ENCODE assay signal across 14 cellular contexts in genomic region chr17:75590314-75590761, GRCh38. TPM values are rescaled to one million over a fixed set of nuclear protein-coding genes. Genes with fewer than 3 reads are reported as not detected.
A peak's percentile ranks its signal among the peaks of the same experiment; 100 is the strongest.
DNase-seq lines count a peak whose midpoint lies in the region; ATAC-seq and TF ChIP-seq lines count a peak whose summit lies in the region.
"Had no signal": no experiment of that assay in that cellular context is flagged by ENCODE, and none has a peak within 500 bp of the region (broad histone marks: within the 10 kb centered on the region; RNA-seq: fewer than 3 reads in every experiment).

No MANE protein-coding gene starts in this region.

- H3K36me3 ChIP-seq in right atrium auricular region: no peaks in the 10 kb centered on the region
- H3K36me3 ChIP-seq in mesendoderm (ENCODE audit: control insufficient read depth, insufficient read depth, low read length): no peaks in the 10 kb centered on the region
- no peaks in the 10 kb centered on the region for H3K36me3 ChIP-seq in vagina
- H3K36me3 ChIP-seq: SJCRH30, transverse colon had no signal

- H3K4me1 Mint-ChIP-seq in activated B cell treated with CpG ODN at 0.5 μM for 24 hours: peaks cover 16% of the 10 kb centered on the region

- H3K27ac ChIP-seq in right cardiac atrium (ENCODE audit: low read length) (no peak overlapping the region), right atrium auricular region (no peak overlapping the region), mesendoderm (ENCODE audit: low read depth, low read length) (no peak overlapping the region), vagina (peak overlapping the region; percentile 91)
- H3K27ac ChIP-seq: SJCRH30 had no signal

- H3K9me3 ChIP-seq in right cardiac atrium (ENCODE audit: control insufficient read depth, low read length) (no peaks in the 10 kb centered on the region), right atrium auricular region (no peaks in the 10 kb centered on the region), vagina (no peaks in the 10 kb centered on the region)
- H3K9me3 ChIP-seq: SJCRH30, transverse colon had no signal

- no peak overlapping the region for H3K18ac ChIP-seq in mesendoderm (ENCODE audit: low read length)

- no peak for TF ChIP-seq POLR2A in vagina (IDR thresholded peaks at IDR 0.05)

- H3K4ac ChIP-seq in mesendoderm (ENCODE audit: low read depth, low read length): no peak overlapping the region

- no peak overlapping the region for H3K4me3 ChIP-seq in right cardiac atrium (ENCODE audit: low read length)
- peak overlapping the region in 1 of 2 donors; percentile 74 for H3K4me3 ChIP-seq in right atrium auricular region
- no peak overlapping the region for H3K4me3 ChIP-seq in mesendoderm (ENCODE audit: low read length)
- peak overlapping the region in 1 of 2 donors; percentile 71 for H3K4me3 ChIP-seq in vagina

- H3K4me2 ChIP-seq in mesendoderm (ENCODE audit: low read length): no peak overlapping the region

- ATAC-seq in right cardiac atrium: no peak
- no peak for ATAC-seq in activated B cell treated with CpG ODN at 0.5 μM for 24 hours (ENCODE audit: low read depth)
- ATAC-seq in HG02840 (IDR thresholded peaks at IDR 0.05; ENCODE audit: low FRiP score, unreplicated experiment): no peak
- no peak for ATAC-seq in HG02623 (IDR thresholded peaks at IDR 0.05; ENCODE audit: unreplicated experiment)
- ATAC-seq in HG03135 (IDR thresholded peaks at IDR 0.05; ENCODE audit: unreplicated experiment): no peak

- no peak overlapping the region for H2AK5ac ChIP-seq in mesendoderm (ENCODE audit: low read length)

- H3K56ac ChIP-seq in mesendoderm (ENCODE audit: low read length): peak overlapping the region; percentile 82

- no peak overlapping the region for H3K23ac ChIP-seq in mesendoderm (ENCODE audit: low read length)

- intact Hi-C loops in right cardiac atrium (cut with DNase I) (no loop called here), activated B cell treated with CpG ODN at 0.5 μM for 24 hours (cut with micrococcal nuclease) (no loop called here), vagina (cut with DNase I) (no loop called here)

- TF ChIP-seq CTCF in right atrium auricular region (IDR thresholded peaks at IDR 0.05) (no peak), activated B cell treated with CpG ODN at 0.5 μM for 24 hours (IDR thresholded peaks at IDR 0.05) (no peak), vagina (IDR thresholded peaks at IDR 0.05) (no peak)

- peak overlapping the region; percentile 35 for H3K4me3 Mint-ChIP-seq in activated B cell treated with CpG ODN at 0.5 μM for 24 hours

- no peak overlapping the region for H2BK120ac ChIP-seq in mesendoderm (ENCODE audit: low read depth, low read length)

- no peak overlapping the region for H4K8ac ChIP-seq in mesendoderm (ENCODE audit: low read depth, low read length)

- DNase-seq in right cardiac atrium (peak in 2 of 3 donors; percentile 44 to 50), right atrium auricular region (ENCODE audit: low spot score) (no peak), activated B cell treated with CpG ODN at 0.5 μM for 24 hours (no peak), mesendoderm (no peak), vagina (ENCODE audit: extremely low spot score in 2 of 2) (no peak)
- DNase-seq: activated T-cell treated with anti-CD3 and anti-CD28 coated beads, Interleukin-2, amount 50 U/mL, for 48 hours; MV-4-11; NCI-H2171 treated with DMSO at 0.1 percent for 48 hours had no signal

- H3K27me3 Mint-ChIP-seq in activated B cell treated with CpG ODN at 0.5 μM for 24 hours: no peaks in the 10 kb centered on the region

- no peak overlapping the region for H2BK5ac ChIP-seq in mesendoderm (ENCODE audit: low read length)

- H3K27ac Mint-ChIP-seq in activated B cell treated with CpG ODN at 0.5 μM for 24 hours: no peak overlapping the region

- no peak overlapping the region for H3K9ac ChIP-seq in mesendoderm (ENCODE audit: low read length)

- H4K5ac ChIP-seq in mesendoderm (ENCODE audit: low read length): no peak overlapping the region

- CTCF ChIA-PET in activated B cell treated with CpG ODN at 0.5 μM for 24 hours (lab: Charles Lee): interaction anchor here (1.2 to 1.6 kb wide), 2 partner anchors 43 to 160 kb away, joined by 3 to 10 read pairs; partner anchors contain the start of gene SMIM5

- 82% methylated on average over 8 of the region's 8 CpGs for WGBS in right cardiac atrium
- WGBS in mesendoderm (ENCODE audit: extremely low coverage, insufficient coverage, low lambda C conversion rate): no CpG with 5 or more reads among the region's 8 CpGs

- H2BK15ac ChIP-seq in mesendoderm (replicated peaks; ENCODE audit: low read depth): no peak overlapping the region

- POLR2A ChIA-PET in activated B cell treated with CpG ODN at 0.5 μM for 24 hours (lab: Charles Lee): interaction anchor here (0.6 to 1.0 kb wide), 4 partner anchors 8 to 74 kb away, joined by 3 to 5 read pairs (median 4); partner anchors contain the start of gene TSEN54

- peaks cover 2% of the 10 kb centered on the region for H3K36me3 Mint-ChIP-seq in activated B cell treated with CpG ODN at 0.5 μM for 24 hours (ENCODE audit: low read depth)

- no peaks in the 10 kb centered on the region for H3K27me3 ChIP-seq in right cardiac atrium (ENCODE audit: control insufficient read depth, insufficient read depth)
- H3K27me3 ChIP-seq in right atrium auricular region: no peaks in the 10 kb centered on the region
- no peaks in the 10 kb centered on the region for H3K27me3 ChIP-seq in mesendoderm (ENCODE audit: insufficient read depth, low read length, poor library complexity)
- no peaks in the 10 kb centered on the region for H3K27me3 ChIP-seq in vagina
- H3K27me3 ChIP-seq: transverse colon had no signal

- no peaks in the 10 kb centered on the region for H3K9me3 Mint-ChIP-seq in activated B cell treated with CpG ODN at 0.5 μM for 24 hours

- no peaks in the 10 kb centered on the region for H3K79me2 ChIP-seq in mesendoderm (ENCODE audit: control insufficient read depth, insufficient read depth, low read length)

- H3K4me1 ChIP-seq in right cardiac atrium (ENCODE audit: control insufficient read depth, insufficient read depth, low read length) (no peaks in the 10 kb centered on the region), right atrium auricular region (peaks cover 0 to 24% of the 10 kb centered on the region in 2 donors), mesendoderm (ENCODE audit: control insufficient read depth, low read depth, low read length) (no peaks in the 10 kb centered on the region), vagina (peaks cover 33% of the 10 kb centered on the region)
- H3K4me1 ChIP-seq: SJCRH30 had no signal

- H3K79me1 ChIP-seq in mesendoderm (ENCODE audit: low read length): no peaks in the 10 kb centered on the region

RNA-seq across cellular contexts. Expression of gene MYO15B, which starts 2.7 kb away (rescaled TPM):
- 100 to 1,000 TPM in 1 of 4 donors, 10 to 100 TPM in 3; 75.8 to 131 (median 93.4) TPM for total RNA-seq in right cardiac atrium
- 70.9 TPM for polyA plus RNA-seq in right cardiac atrium
- total RNA-seq in right atrium auricular region: 10 to 100 TPM; 29.3 to 34.3 TPM
- 207 and 264 TPM in 2 replicates for total RNA-seq in activated B cell treated with CpG ODN at 0.5 μM for 24 hours
- polyA plus RNA-seq in mesendoderm (2013, experiment 1 of 2): 1.8 TPM
- polyA plus RNA-seq in mesendoderm (2013, experiment 2 of 2): 1.1 TPM
- 160 TPM for total RNA-seq in vagina

RNA-seq across cellular contexts. Expression of gene SMIM5, which starts 42.9 kb away (rescaled TPM):
- total RNA-seq in right cardiac atrium: 10 to 100 TPM in 2 of 4 donors, 1 to 10 TPM in 2; 6.9 to 12.2 (median 9.6) TPM
- polyA plus RNA-seq in right cardiac atrium: 13.5 TPM
- total RNA-seq in right atrium auricular region: 10 to 100 TPM in 1 of 2 donors, 1 to 10 TPM in 1; 6.4 to 12.0 TPM
- total RNA-seq in activated B cell treated with CpG ODN at 0.5 μM for 24 hours: 1.1 and 1.7 TPM in 2 replicates
- not detected for polyA plus RNA-seq in mesendoderm (2013, experiment 1 of 2)
- 0.03 TPM for polyA plus RNA-seq in mesendoderm (2013, experiment 2 of 2)
- total RNA-seq in vagina: 2.2 TPM
- polyA plus RNA-seq: BJ had no signal

Comparison
In these comparisons a context has a peak if more than half of its experiments do, and no peak if none do; other contexts are left out.
1. DNase-seq: peak in right cardiac atrium (2 of 3); none in right atrium auricular region (single experiment), activated B cell treated with CpG ODN at 0.5 μM for 24 hours (single experiment), mesendoderm (single experiment) and vagina (0 of 2).